Comparison of ENCODE assay signal across 24 cellular contexts in genomic region chrX:48482526-48482925, GRCh38.
"Had no signal": no experiment of that assay in that cellular context is flagged by ENCODE, and none has a peak within 500 bp of the region (broad histone marks: within the 10 kb centered on the region; RNA-seq: fewer than 3 reads in every experiment).

No MANE protein-coding gene starts in this region.

- H3K4me3 Mint-ChIP-seq: immature natural killer cell; naive thymus-derived CD4-positive, alpha-beta T cell; natural killer cell treated with Interleukin-12 subunit alpha and Interleukin-12 subunit beta and Interleukin-15 and Interleukin-18, amount 100 ng/mL, for 72 hours; stimulated activated effector memory CD8-positive, alpha-beta T cell treated with anti-CD3 and anti-CD28 coated beads, Interleukin-12 subunit alpha, Interleukin-12 subunit beta, amount 100 ng/mL, for 72 hours; stimulated activated naive CD8-positive, alpha-beta T cell treated with anti-CD3 and anti-CD28 coated beads, Interleukin-15, Interleukin-2, amounts not matched to agents 100 ng/mL and 50 ng/mL, for 24 hours had no signal

- H3K4me3 ChIP-seq: left ventricle myocardium inferior, lung, mucosa of descending colon, pancreas, prostate gland, spleen, suprapubic skin, thoracic aorta, tibial artery, upper lobe of left lung, vagina had no signal

- H3K27me3 Mint-ChIP-seq: naive thymus-derived CD4-positive, alpha-beta T cell; stimulated activated naive CD8-positive, alpha-beta T cell treated with anti-CD3 and anti-CD28 coated beads, Interleukin-15, Interleukin-2, amounts not matched to agents 100 ng/mL and 50 ng/mL, for 24 hours had no signal

- H3K36me3 Mint-ChIP-seq: natural killer cell treated with Interleukin-12 subunit alpha and Interleukin-12 subunit beta and Interleukin-15 and Interleukin-18, amount 100 ng/mL, for 72 hours had no signal

- H3K27ac ChIP-seq: left ventricle myocardium inferior, pancreas, prostate gland, spleen, suprapubic skin, thoracic aorta, tibial artery, upper lobe of left lung, vagina had no signal

- H3K9me3 Mint-ChIP-seq: immature natural killer cell; natural killer cell treated with Interleukin-12 subunit alpha and Interleukin-12 subunit beta and Interleukin-15 and Interleukin-18, amount 100 ng/mL, for 72 hours; stimulated activated effector memory CD8-positive, alpha-beta T cell treated with anti-CD3 and anti-CD28 coated beads, Interleukin-12 subunit alpha, Interleukin-12 subunit beta, amount 100 ng/mL, for 72 hours; stimulated activated naive CD8-positive, alpha-beta T cell treated with anti-CD3 and anti-CD28 coated beads, Interleukin-15, Interleukin-2, amounts not matched to agents 100 ng/mL and 50 ng/mL, for 24 hours had no signal

- DNase-seq: hypothalamus; immature natural killer cell; left ventricle myocardium inferior; midbrain; mucosa of descending colon; naive thymus-derived CD4-positive, alpha-beta T cell; pancreas; retina; right cardiac atrium; small intestine; spleen; stimulated activated CD4-positive, alpha-beta T cell treated with anti-CD3 and anti-CD28 coated beads, Interleukin-4, amount 100 ng/mL, for 24 hours; stimulated activated naive CD4-positive, alpha-beta T cell; tibial artery; upper lobe of left lung had no signal

- H3K9me3 ChIP-seq: left ventricle myocardium inferior, mucosa of descending colon, pancreas, prostate gland, spleen, suprapubic skin, thoracic aorta, tibial artery, upper lobe of left lung, vagina had no signal

- H3K4me1 ChIP-seq: left ventricle myocardium inferior, pancreas, prostate gland, suprapubic skin, upper lobe of left lung, vagina had no signal

- H3K27me3 ChIP-seq: pancreas, spleen, suprapubic skin, tibial artery, upper lobe of left lung, vagina had no signal

- H3K27ac Mint-ChIP-seq: immature natural killer cell; naive thymus-derived CD4-positive, alpha-beta T cell; natural killer cell treated with Interleukin-12 subunit alpha and Interleukin-12 subunit beta and Interleukin-15 and Interleukin-18, amount 100 ng/mL, for 72 hours; stimulated activated naive CD8-positive, alpha-beta T cell treated with anti-CD3 and anti-CD28 coated beads, Interleukin-15, Interleukin-2, amounts not matched to agents 100 ng/mL and 50 ng/mL, for 24 hours had no signal

- H3K36me3 ChIP-seq: pancreas, prostate gland had no signal

- FAIRE-seq: islet of Langerhans, pancreas, small intestine had no signal
